In genomic region chr6:43325876-43326275, GRCh38 we compare ENCODE assay signal across 35 cellular contexts. TPM values are rescaled to one million over a fixed set of nuclear protein-coding genes. Genes with fewer than 3 reads are reported as not detected.
"Had no signal": no experiment of that assay in that cellular context is flagged by ENCODE, and none has a peak within 500 bp of the region (broad histone marks: within the 10 kb centered on the region; RNA-seq: fewer than 3 reads in every experiment).

No MANE protein-coding gene starts in this region.

- H3K9me3 ChIP-seq: SJSA1, SK-N-SH had no signal

- H3K4me2 ChIP-seq: SK-N-SH had no signal

- H3K4me3 ChIP-seq: SJSA1 had no signal

- DNase-seq: activated CD4-positive, alpha-beta memory T cell treated with anti-CD3 and anti-CD28 coated beads, Interleukin-2, amount 10 ng/mL, durations not matched to agents 7 days and 5 days; activated CD4-positive, alpha-beta T cell treated with anti-CD3 and anti-CD28 coated beads for 1 hour; activated CD4-positive, alpha-beta T cell treated with anti-CD3 and anti-CD28 coated beads for 48 hours; activated CD4-positive, CD25-positive, alpha-beta regulatory T cell; activated CD8-positive, alpha-beta memory T cell treated with anti-CD3 and anti-CD28 coated beads for 24 hours; activated CD8-positive, alpha-beta memory T cell treated with anti-CD3 and anti-CD28 coated beads, Interleukin-2, amount 10 ng/mL, durations not matched to agents 7 days and 5 days; activated CD8-positive, alpha-beta memory T cell treated with anti-CD3 and anti-CD28 coated beads, Interleukin-2, amount 50 U/mL, for 48 hours; activated effector memory CD4-positive, alpha-beta T cell treated with Interleukin-2 at 50 U/mL for 16 hours; activated naive CD4-positive, alpha-beta T cell treated with anti-CD3 and anti-CD28 coated beads, Interleukin-2, amount 10 ng/mL, durations not matched to agents 7 days and 5 days; activated naive CD8-positive, alpha-beta T cell treated with anti-CD3 and anti-CD28 coated beads, Interleukin-2, amount 50 U/mL, for 24 hours; activated T-cell treated with anti-CD3 and anti-CD28 coated beads, Interleukin-2, amount 50 U/mL, for 48 hours; anterior cingulate cortex; caudate nucleus; cerebellar nuclear complex; cortex of kidney; Karpas-422; KBM-7; NCI-H1105; NCI-H1436 treated with DMSO at 0.1 percent for 48 hours; NCI-H1694 treated with DMSO at 0.1 percent for 48 hours; NCI-H2029; NCI-H345; NCI-H524 treated with DMSO at 0.1 percent for 48 hours; NK-92 treated with Interleukin-12 subunit alpha and Interleukin-12 subunit beta, amount 100 ng/mL, for 24 hours; SHP77; SK-N-SH; SW 1271; T-helper 1 cell; T-helper 2 cell; T-helper 9 cell; WERI-Rb-1 had no signal

- H3K36me3 ChIP-seq: SJSA1, WERI-Rb-1 had no signal

- H3K27me3 ChIP-seq: SJSA1 had no signal

- H3K27ac ChIP-seq: SJSA1, WERI-Rb-1 had no signal

- H3K4me1 ChIP-seq: SJSA1 had no signal

- ATAC-seq: activated CD8-positive, alpha-beta memory T cell treated with anti-CD3 and anti-CD28 coated beads, Interleukin-2, amount 10 ng/mL, durations not matched to agents 7 days and 5 days; activated naive CD8-positive, alpha-beta T cell treated with anti-CD3 and anti-CD28 coated beads, Interleukin-2, amount 50 U/mL, for 24 hours had no signal

RNA-seq across cellular contexts. Expression of gene CRIP3, which starts 17.2 kb away (rescaled TPM):
- total RNA-seq: bronchial epithelial cell, MCF 10A, NCI-H460, SJSA1 had no signal

RNA-seq across cellular contexts. Expression of gene SLC22A7, which starts 27.8 kb away (rescaled TPM):
- total RNA-seq: activated CD4-positive, alpha-beta memory T cell treated with anti-CD3 and anti-CD28 coated beads, Interleukin-2, amount 10 ng/mL, durations not matched to agents 7 days and 5 days; activated CD8-positive, alpha-beta memory T cell treated with anti-CD3 and anti-CD28 coated beads, Interleukin-2, amount 10 ng/mL, durations not matched to agents 7 days and 5 days; bronchial epithelial cell; MCF 10A; NCI-H460; SJSA1 had no signal
